Comparison of ENCODE assay signal across 8 cellular contexts in the genomic region with DNA sequence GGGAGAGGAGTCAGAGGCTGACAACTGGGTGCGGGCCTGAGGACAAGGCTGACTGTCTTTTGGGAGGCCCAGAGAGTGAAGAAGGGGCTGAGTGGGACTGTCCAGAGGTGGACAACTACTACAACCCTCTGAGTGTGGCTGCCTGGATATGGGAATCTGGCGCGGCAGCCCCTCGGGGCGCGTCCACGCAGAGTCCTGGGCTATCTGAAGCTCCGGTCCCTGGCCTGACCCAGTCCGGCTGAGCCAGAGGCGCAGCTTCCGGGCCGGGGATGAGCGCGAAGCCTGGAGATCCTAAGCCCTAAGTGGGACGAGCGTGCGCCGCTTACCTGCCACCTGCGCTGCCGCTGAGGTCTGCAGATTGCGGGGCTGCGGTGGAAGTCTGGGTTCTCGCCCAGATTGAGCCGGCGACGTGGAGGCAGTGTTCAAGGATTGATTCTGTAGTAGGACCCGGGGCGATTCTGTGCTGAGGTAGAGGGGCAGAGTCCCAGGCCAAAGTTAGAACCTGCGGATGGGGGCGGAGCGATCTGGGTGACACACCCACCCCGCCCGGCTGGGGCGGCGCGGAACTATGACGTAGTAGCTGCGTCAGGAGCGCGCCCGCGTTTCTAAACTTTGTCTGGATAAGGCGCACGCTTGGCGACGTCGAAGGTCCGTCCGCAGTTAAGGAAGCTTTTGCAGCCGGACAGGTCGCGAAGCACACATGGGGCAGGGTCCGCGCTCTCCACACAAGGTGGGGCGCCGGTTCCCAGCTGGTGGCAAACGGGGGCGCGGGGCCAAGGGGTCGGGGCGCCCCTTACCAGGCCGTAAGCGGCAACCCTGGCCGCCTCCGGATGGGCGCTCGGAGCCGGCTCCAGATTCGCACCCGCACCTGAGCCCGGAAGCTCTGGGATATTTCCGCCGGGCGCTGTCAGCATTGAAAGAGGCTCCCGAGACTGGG. TPM values are rescaled to one million over a fixed set of nuclear protein-coding genes. Genes with fewer than 3 reads are reported as not detected.
DNase-seq lines count a peak whose midpoint lies in the region; ATAC-seq and TF ChIP-seq lines count a peak whose summit lies in the region.

A gene (minus strand): TSS at position 526 of the 937 bp plus-strand sequence. CDS start 674 bp downstream, outside the sequence.
A gene with protein sequence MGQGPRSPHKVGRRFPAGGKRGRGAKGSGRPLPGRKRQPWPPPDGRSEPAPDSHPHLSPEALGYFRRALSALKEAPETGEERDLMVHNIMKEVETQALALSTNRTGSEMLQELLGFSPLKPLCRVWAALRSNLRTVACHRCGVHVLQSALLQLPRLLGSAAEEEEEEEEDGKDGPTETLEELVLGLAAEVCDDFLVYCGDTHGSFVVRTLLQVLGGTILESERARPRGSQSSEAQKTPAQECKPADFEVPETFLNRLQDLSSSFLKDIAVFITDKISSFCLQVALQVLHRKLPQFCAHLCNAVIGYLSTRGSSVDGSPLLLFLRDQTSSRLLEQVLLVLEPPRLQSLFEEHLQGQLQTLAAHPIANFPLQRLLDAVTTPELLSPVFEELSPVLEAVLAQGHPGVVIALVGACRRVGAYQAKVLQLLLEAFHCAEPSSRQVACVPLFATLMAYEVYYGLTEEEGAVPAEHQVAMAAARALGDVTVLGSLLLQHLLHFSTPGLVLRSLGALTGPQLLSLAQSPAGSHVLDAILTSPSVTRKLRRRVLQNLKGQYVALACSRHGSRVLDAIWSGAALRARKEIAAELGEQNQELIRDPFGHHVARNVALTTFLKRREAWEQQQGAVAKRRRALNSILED (plus strand): TSS at position 596 of the 937 bp plus-strand sequence. CDS start 105 bp downstream, at position 701.

- H3K27ac Mint-ChIP-seq in IgD-negative memory B cell (peak within 1 kb of the TSS; percentile 82 to 98 (median 97)), natural killer cell (peak within 1 kb of the TSS; percentile 91 to 92)
- peak within 1 kb of the TSS; percentile 96 for H3K27ac Mint-ChIP-seq in activated T-helper 17 cell treated with anti-CD3 and anti-CD28 coated beads, Interleukin-2, amount 50 U/mL, for 72 hours

- H3K4me3 ChIP-seq in fibroblast of lung (replicated peaks in 1 of 4; ENCODE audit: control extremely low read depth in 1 of 4, insufficient read depth in 1 of 4, low read depth in 3 of 4, low read length in 4 of 4) = peak within 1 kb of the TSS; percentile 95 to 99 (median 96)

- TF ChIP-seq CTCF in fibroblast of lung (conservative IDR thresholded peaks at IDR 0.05 in 1 of 2, IDR thresholded peaks at IDR 0.05 in 1 of 2; ENCODE audit: low read depth in 1 of 2, low read length in 2 of 2) (no peak), natural killer cell (IDR thresholded peaks at IDR 0.05) (no peak)

- H3K4me3 Mint-ChIP-seq in IgD-negative memory B cell = peak within 1 kb of the TSS; percentile 87 to 99 (median 94)
- H3K4me3 Mint-ChIP-seq in activated T-helper 17 cell treated with anti-CD3 and anti-CD28 coated beads, Interleukin-2, amount 50 U/mL, for 72 hours = peak within 1 kb of the TSS; percentile 95
- peak within 1 kb of the TSS; percentile 91 for H3K4me3 Mint-ChIP-seq in natural killer cell

- ATAC-seq in GM21528 (IDR thresholded peaks at IDR 0.05; ENCODE audit: low FRiP score, unreplicated experiment) (peak; percentile 75), natural killer cell (peak; percentile 79 to 89 (median 82))
- peak; percentile 84 for ATAC-seq in activated T-helper 17 cell treated with anti-CD3 and anti-CD28 coated beads, Interleukin-2, amount 50 U/mL, for 72 hours (replicated peaks)

- peaks cover 25% of the 10 kb centered on the region for H3K36me3 ChIP-seq in fibroblast of lung (ENCODE audit: control insufficient read depth, insufficient read depth, low read length)

- no peaks in the 10 kb centered on the region for H3K27me3 ChIP-seq in fibroblast of lung (ENCODE audit: control insufficient read depth, insufficient read depth, low read length)

- H3K36me3 Mint-ChIP-seq in IgD-negative memory B cell (peaks cover 3% of the 10 kb centered on the region), natural killer cell (peaks cover 5% of the 10 kb centered on the region)
- H3K36me3 Mint-ChIP-seq in activated T-helper 17 cell treated with anti-CD3 and anti-CD28 coated beads, Interleukin-2, amount 50 U/mL, for 72 hours (ENCODE audit: low read depth) = peaks cover 69% of the 10 kb centered on the region

- H3K4me1 Mint-ChIP-seq in IgD-negative memory B cell = peaks cover 27 to 39% (median 35%) of the 10 kb centered on the region in 3 donors
- H3K4me1 Mint-ChIP-seq in activated T-helper 17 cell treated with anti-CD3 and anti-CD28 coated beads, Interleukin-2, amount 50 U/mL, for 72 hours = peaks cover 24% of the 10 kb centered on the region
- peaks cover 42 to 55% of the 10 kb centered on the region in 2 donors for H3K4me1 Mint-ChIP-seq in natural killer cell

- peak within 1 kb of the TSS; percentile 89 for H3K9ac ChIP-seq in fibroblast of lung (ENCODE audit: insufficient read depth, low read length)

- H3K79me2 ChIP-seq in fibroblast of lung (ENCODE audit: control insufficient read depth, insufficient read depth, low read length) = peaks cover 11% of the 10 kb centered on the region

- peak within 1 kb of the TSS; percentile 99 for H3K4me2 ChIP-seq in fibroblast of lung (ENCODE audit: extremely low read depth, insufficient read depth, low read length)

- H3K27me3 Mint-ChIP-seq in IgD-negative memory B cell (no peaks in the 10 kb centered on the region), natural killer cell (ENCODE audit: low read depth in 2 of 2) (no peaks in the 10 kb centered on the region)
- H3K27me3 Mint-ChIP-seq in activated T-helper 17 cell treated with anti-CD3 and anti-CD28 coated beads, Interleukin-2, amount 50 U/mL, for 72 hours = no peaks in the 10 kb centered on the region

- peak within 1 kb of the TSS; percentile 98 for H2AFZ ChIP-seq in fibroblast of lung (ENCODE audit: low read length)

- H3K9me3 Mint-ChIP-seq in IgD-negative memory B cell (no peaks in the 10 kb centered on the region), natural killer cell (no peaks in the 10 kb centered on the region)
- H3K9me3 Mint-ChIP-seq in activated T-helper 17 cell treated with anti-CD3 and anti-CD28 coated beads, Interleukin-2, amount 50 U/mL, for 72 hours = no peaks in the 10 kb centered on the region

- H3K9me3 ChIP-seq in fibroblast of lung (ENCODE audit: control insufficient read depth, insufficient read depth, low read depth, low read length) = no peaks in the 10 kb centered on the region

- intact Hi-C loops in natural killer cell (cut with micrococcal nuclease) = loop anchor here (1.0 to 2.0 kb wide), 5 partner anchors 11 to 184 kb away; a partner anchor contains a TSS

- DNase-seq in DMS153 treated with DMSO at 0.1 percent for 48 hours (lab: John Stamatoyannopoulos, UW; ENCODE audit: unreplicated experiment) (peak; percentile 67), RKO (ENCODE audit: low spot score) (peak; percentile 93), fibroblast of lung (ENCODE audit: low read depth in 2 of 2) (peak; percentile 84 to 87), natural killer cell (peak; percentile 95)
- DNase-seq in stimulated activated naive CD4-positive, alpha-beta T cell (lab: John Stamatoyannopoulos, UW) = peak; percentile 80 to 94 (median 88)

- peaks cover 10% of the 10 kb centered on the region for H3K4me1 ChIP-seq in fibroblast of lung (ENCODE audit: control insufficient read depth, extremely low read depth, insufficient read depth, low read length)

- H3K27ac ChIP-seq in fibroblast of lung (ENCODE audit: insufficient read depth, low read length) = peak within 1 kb of the TSS; percentile 88

- no peaks in the 10 kb centered on the region for H4K20me1 ChIP-seq in fibroblast of lung (ENCODE audit: control insufficient read depth, extremely low read depth, insufficient read depth, low read length)

RNA-seq across cellular contexts. Expression of the first gene that starts in this region (rescaled TPM):
- polyA plus RNA-seq in IgD-negative memory B cell (27.3 TPM), fibroblast of lung (21.0 and 24.5 TPM in 2 replicates)
- 10 to 100 TPM; 12.6 to 14.2 TPM for total RNA-seq in activated T-helper 17 cell treated with anti-CD3 and anti-CD28 coated beads, Interleukin-2, amount 50 U/mL, for 72 hours
- total RNA-seq in fibroblast of lung (6.9 and 10.7 TPM in 2 replicates), natural killer cell (10 to 100 TPM; 39.8 to 59.0 (median 43.3) TPM)
- 18.4 and 25.8 TPM in 2 replicates for polyA plus RNA-seq in fibroblast of lung (2012)
- polyA minus RNA-seq in fibroblast of lung (ENCODE audit: low replicate concordance) = 51.8 and 65.5 TPM in 2 replicates

RNA-seq across cellular contexts. Expression of the second gene that starts in this region (rescaled TPM):
- polyA plus RNA-seq in IgD-negative memory B cell (1.6 TPM), fibroblast of lung (8.0 and 13.5 TPM in 2 replicates)
- 10 to 100 TPM; 21.2 to 42.2 TPM for total RNA-seq in activated T-helper 17 cell treated with anti-CD3 and anti-CD28 coated beads, Interleukin-2, amount 50 U/mL, for 72 hours
- total RNA-seq in fibroblast of lung (16.2 and 16.7 TPM in 2 replicates), natural killer cell (10 to 100 TPM; 34.9 to 47.8 (median 39.2) TPM)
- 12.3 and 17.9 TPM in 2 replicates for polyA plus RNA-seq in fibroblast of lung (2012)
- polyA minus RNA-seq in fibroblast of lung (ENCODE audit: low replicate concordance) = 38.0 and 69.5 TPM in 2 replicates

Comparison
In these comparisons a context has a peak if more than half of its experiments do, and no peak if none do; other contexts are left out.
1. Peak in every context shown above with its lines: DNase-seq, ATAC-seq, H3K4me3 ChIP-seq and H3K27ac ChIP-seq.